Comparison of ENCODE assay signal across 1 cellular context in the genomic region with DNA sequence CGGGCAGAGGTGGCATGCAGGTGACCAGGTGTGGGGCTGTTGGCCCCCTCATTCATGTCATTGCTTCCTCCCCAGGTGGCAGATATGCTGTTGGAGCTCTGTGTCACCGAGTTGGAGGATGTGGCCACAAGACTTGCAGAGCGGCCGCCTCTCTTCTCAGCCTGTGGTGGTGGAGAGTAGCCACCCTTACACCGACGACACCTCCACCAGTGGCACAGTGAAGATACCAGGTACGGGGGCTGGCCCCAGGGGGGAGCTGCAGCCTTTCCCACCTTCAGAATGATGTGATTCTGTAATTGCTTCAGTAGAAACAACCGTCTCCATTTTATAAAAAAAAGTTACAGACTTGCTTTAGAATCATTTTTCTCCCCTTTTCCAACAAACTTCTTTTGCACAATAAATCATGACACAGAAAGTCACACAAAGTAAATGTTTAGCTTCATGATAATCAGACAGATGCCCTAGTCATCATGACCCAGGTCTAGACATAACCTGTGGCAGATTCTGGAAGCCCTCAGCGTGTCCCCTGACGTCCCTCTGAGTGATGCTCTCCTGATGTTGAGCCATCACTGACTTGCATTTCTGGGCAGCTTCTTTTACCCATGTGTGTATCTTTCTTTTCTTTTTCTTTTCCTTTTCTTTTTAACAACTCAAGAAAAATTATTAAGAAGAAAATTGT.
TF ChIP-seq lines count a peak whose summit lies in the region.

No MANE protein-coding gene starts in this region.

TF ChIP-seq in GM23338, 12 proteins besides CTCF, POLR2A, EP300 and RAD21:
- TF ChIP-seq, protein P1, sequence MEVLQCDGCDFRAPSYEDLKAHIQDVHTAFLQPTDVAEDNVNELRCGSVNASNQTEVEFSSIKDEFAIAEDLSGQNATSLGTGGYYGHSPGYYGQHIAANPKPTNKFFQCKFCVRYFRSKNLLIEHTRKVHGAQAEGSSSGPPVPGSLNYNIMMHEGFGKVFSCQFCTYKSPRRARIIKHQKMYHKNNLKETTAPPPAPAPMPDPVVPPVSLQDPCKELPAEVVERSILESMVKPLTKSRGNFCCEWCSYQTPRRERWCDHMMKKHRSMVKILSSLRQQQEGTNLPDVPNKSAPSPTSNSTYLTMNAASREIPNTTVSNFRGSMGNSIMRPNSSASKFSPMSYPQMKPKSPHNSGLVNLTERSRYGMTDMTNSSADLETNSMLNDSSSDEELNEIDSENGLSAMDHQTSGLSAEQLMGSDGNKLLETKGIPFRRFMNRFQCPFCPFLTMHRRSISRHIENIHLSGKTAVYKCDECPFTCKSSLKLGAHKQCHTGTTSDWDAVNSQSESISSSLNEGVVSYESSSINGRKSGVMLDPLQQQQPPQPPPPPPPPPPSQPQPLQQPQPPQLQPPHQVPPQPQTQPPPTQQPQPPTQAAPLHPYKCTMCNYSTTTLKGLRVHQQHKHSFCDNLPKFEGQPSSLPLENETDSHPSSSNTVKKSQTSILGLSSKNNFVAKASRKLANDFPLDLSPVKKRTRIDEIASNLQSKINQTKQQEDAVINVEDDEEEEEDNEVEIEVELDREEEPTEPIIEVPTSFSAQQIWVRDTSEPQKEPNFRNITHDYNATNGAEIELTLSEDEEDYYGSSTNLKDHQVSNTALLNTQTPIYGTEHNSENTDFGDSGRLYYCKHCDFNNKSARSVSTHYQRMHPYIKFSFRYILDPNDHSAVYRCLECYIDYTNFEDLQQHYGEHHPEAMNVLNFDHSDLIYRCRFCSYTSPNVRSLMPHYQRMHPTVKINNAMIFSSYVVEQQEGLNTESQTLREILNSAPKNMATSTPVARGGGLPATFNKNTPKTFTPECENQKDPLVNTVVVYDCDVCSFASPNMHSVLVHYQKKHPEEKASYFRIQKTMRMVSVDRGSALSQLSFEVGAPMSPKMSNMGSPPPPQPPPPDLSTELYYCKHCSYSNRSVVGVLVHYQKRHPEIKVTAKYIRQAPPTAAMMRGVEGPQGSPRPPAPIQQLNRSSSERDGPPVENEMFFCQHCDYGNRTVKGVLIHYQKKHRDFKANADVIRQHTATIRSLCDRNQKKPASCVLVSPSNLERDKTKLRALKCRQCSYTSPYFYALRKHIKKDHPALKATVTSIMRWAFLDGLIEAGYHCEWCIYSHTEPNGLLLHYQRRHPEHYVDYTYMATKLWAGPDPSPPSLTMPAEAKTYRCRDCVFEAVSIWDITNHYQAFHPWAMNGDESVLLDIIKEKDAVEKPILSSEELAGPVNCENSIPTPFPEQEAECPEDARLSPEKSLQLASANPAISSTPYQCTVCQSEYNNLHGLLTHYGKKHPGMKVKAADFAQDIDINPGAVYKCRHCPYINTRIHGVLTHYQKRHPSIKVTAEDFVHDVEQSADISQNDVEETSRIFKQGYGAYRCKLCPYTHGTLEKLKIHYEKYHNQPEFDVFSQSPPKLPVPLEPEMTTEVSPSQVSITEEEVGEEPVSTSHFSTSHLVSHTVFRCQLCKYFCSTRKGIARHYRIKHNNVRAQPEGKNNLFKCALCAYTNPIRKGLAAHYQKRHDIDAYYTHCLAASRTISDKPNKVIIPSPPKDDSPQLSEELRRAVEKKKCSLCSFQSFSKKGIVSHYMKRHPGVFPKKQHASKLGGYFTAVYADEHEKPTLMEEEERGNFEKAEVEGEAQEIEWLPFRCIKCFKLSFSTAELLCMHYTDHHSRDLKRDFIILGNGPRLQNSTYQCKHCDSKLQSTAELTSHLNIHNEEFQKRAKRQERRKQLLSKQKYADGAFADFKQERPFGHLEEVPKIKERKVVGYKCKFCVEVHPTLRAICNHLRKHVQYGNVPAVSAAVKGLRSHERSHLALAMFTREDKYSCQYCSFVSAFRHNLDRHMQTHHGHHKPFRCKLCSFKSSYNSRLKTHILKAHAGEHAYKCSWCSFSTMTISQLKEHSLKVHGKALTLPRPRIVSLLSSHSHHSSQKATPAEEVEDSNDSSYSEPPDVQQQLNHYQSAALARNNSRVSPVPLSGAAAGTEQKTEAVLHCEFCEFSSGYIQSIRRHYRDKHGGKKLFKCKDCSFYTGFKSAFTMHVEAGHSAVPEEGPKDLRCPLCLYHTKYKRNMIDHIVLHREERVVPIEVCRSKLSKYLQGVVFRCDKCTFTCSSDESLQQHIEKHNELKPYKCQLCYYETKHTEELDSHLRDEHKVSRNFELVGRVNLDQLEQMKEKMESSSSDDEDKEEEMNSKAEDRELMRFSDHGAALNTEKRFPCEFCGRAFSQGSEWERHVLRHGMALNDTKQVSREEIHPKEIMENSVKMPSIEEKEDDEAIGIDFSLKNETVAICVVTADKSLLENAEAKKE (CRISPR knock-in tag; IDR thresholded peaks at IDR 0.05), result no peak
- no peak for TF ChIP-seq NANOG (IDR thresholded peaks at IDR 0.05; ENCODE audit: borderline replicate concordance)
- TF ChIP-seq EZH2phosphoT487 (IDR thresholded peaks at IDR 0.05; ENCODE audit: unreplicated experiment), result no peak
- TF ChIP-seq ZNF114 (CRISPR knock-in tag; IDR thresholded peaks at IDR 0.05), result no peak
TF ChIP-seq in GM23338: peak in this region for 0.
